In the genomic region with DNA sequence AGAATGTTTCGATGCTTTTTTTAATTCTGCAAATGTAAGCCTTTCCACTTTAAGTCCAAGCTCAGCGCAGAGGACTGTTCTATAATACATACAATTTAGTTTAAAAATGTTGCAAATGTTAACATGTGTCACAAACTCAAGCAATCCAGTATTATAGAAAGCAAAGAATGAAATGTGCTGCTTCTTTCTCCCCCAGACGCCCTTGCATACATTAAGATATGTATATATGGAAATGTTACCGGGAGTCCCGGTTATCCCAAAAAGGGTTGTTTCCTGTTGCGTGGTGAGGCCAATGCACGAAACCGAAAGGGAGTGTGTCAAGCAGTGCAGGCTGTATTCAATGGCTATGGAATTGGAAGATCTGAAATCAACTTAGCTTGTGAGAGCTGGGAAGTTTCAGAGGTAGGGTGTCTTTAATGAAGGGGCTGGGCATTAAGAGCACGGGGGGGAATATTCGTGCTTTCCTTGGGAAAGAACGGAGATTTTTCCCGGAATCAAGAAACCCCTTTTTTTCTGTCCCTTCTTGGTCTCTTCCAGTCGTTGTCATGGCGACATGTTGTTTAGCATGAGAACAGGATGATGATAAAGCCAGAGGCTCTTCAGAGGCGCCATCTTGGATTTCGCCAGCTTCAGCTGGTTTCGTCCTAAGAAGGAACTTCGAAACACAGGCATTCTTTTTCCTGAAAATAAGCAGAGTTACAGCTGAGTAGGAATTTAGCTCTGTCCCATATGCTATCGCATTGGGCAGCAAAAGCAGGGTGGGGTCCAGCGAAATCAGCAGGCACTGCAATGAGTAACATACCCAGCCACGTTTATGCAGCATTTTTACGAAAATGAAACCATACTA, we compare ENCODE assay signal across 8 cellular contexts. TPM values are rescaled to one million over a fixed set of nuclear protein-coding genes. Genes with fewer than 3 reads are reported as not detected.
A peak's percentile ranks its signal among the peaks of the same experiment; 100 is the strongest.
DNase-seq lines count a peak whose midpoint lies in the region; ATAC-seq lines count a peak whose summit lies in the region.

No MANE protein-coding gene starts in this region.

- CTCF ChIA-PET in activated CD4-positive, alpha-beta T cell treated with anti-CD3 and anti-CD28 coated beads, Interleukin-2, amount 10 ng/mL, durations not matched to agents 7 days and 5 days (lab: Charles Lee), result interaction anchor here (0.7 to 7.9 kb wide), 26 partner anchors 9 to 224 kb away, joined by 3 to 56 read pairs (median 5); partner anchors contain the start of genes NQO2, RIPK1, SERPINB6 and WRNIP1

- H3K4me2 ChIP-seq in BLaER1 treated with 17β-estradiol and CSF1 and Interleukin-3, amounts not matched to agents 10 nM and 100 nM, result peak overlapping the region; percentile 87 to 98 (median 91)

- peaks cover 8 to 26% (median 19%) of the 10 kb centered on the region in 11 experiments for H3K27me3 ChIP-seq in BLaER1 treated with 17β-estradiol and CSF1 and Interleukin-3, amounts not matched to agents 10 nM and 100 nM

- peak overlapping the region; percentile 82 to 95 (median 91) for H3K27ac ChIP-seq in BLaER1 treated with 17β-estradiol and CSF1 and Interleukin-3, amounts not matched to agents 10 nM and 100 nM

- H3K4me3 Mint-ChIP-seq in activated CD4-positive, alpha-beta T cell treated with anti-CD3 and anti-CD28 coated beads, Interleukin-2, amount 10 ng/mL, durations not matched to agents 7 days and 5 days, result peak overlapping the region; percentile 86
- H3K4me3 Mint-ChIP-seq in dendritic cell treated with granulocyte-macrophage colony-stimulating factor and Interleukin-4, amounts not matched to agents 40 ng/mL and 50 ng/mL, for 4 days, result peak overlapping the region; percentile 88

- no peaks in the 10 kb centered on the region for H3K36me3 ChIP-seq in BLaER1 treated with 17β-estradiol and CSF1 and Interleukin-3, amounts not matched to agents 10 nM and 100 nM

- peak overlapping the region; percentile 98 for H3K27ac Mint-ChIP-seq in activated CD4-positive, alpha-beta T cell treated with anti-CD3 and anti-CD28 coated beads, Interleukin-2, amount 10 ng/mL, durations not matched to agents 7 days and 5 days
- peak overlapping the region; percentile 89 for H3K27ac Mint-ChIP-seq in dendritic cell treated with granulocyte-macrophage colony-stimulating factor and Interleukin-4, amounts not matched to agents 40 ng/mL and 50 ng/mL, for 4 days

- ATAC-seq in GM19351 (IDR thresholded peaks at IDR 0.05; ENCODE audit: unreplicated experiment), result peak; percentile 67
- ATAC-seq in HG03469 (IDR thresholded peaks at IDR 0.05; ENCODE audit: unreplicated experiment), result peak; percentile 40
- peak; percentile 65 for ATAC-seq in left lobe of liver

- H3K4me3 ChIP-seq in BLaER1 treated with 17β-estradiol and CSF1 and Interleukin-3, amounts not matched to agents 10 nM and 100 nM, result peak overlapping the region; percentile 68 to 91 (median 80)

- H3K4me1 Mint-ChIP-seq in activated CD4-positive, alpha-beta T cell treated with anti-CD3 and anti-CD28 coated beads, Interleukin-2, amount 10 ng/mL, durations not matched to agents 7 days and 5 days, result peaks cover 27% of the 10 kb centered on the region
- H3K4me1 Mint-ChIP-seq in dendritic cell treated with granulocyte-macrophage colony-stimulating factor and Interleukin-4, amounts not matched to agents 40 ng/mL and 50 ng/mL, for 4 days (ENCODE audit: low read depth), result peaks cover 26% of the 10 kb centered on the region

- H3K9me3 ChIP-seq in BLaER1 treated with 17β-estradiol and CSF1 and Interleukin-3, amounts not matched to agents 10 nM and 100 nM (replicated peaks in 1 of 11), result peaks cover 0 to 3% (median 0%) of the 10 kb centered on the region in 11 experiments; a peak in 1 of 22 replicates

- intact Hi-C loops in dendritic cell treated with granulocyte-macrophage colony-stimulating factor and Interleukin-4, amounts not matched to agents 40 ng/mL and 50 ng/mL, for 4 days (cut with micrococcal nuclease), result loop anchor here (1.0 to 10.0 kb wide), 4 partner anchors 37 to 265 kb away; partner anchors contain the start of genes PSMG4 and SERPINB1

- no peaks in the 10 kb centered on the region for H3K9me3 Mint-ChIP-seq in activated CD4-positive, alpha-beta T cell treated with anti-CD3 and anti-CD28 coated beads, Interleukin-2, amount 10 ng/mL, durations not matched to agents 7 days and 5 days
- no peaks in the 10 kb centered on the region for H3K9me3 Mint-ChIP-seq in dendritic cell treated with granulocyte-macrophage colony-stimulating factor and Interleukin-4, amounts not matched to agents 40 ng/mL and 50 ng/mL, for 4 days

- H3K27me3 Mint-ChIP-seq in activated CD4-positive, alpha-beta T cell treated with anti-CD3 and anti-CD28 coated beads, Interleukin-2, amount 10 ng/mL, durations not matched to agents 7 days and 5 days, result no peaks in the 10 kb centered on the region
- H3K27me3 Mint-ChIP-seq in dendritic cell treated with granulocyte-macrophage colony-stimulating factor and Interleukin-4, amounts not matched to agents 40 ng/mL and 50 ng/mL, for 4 days, result no peaks in the 10 kb centered on the region

- peaks cover 1% of the 10 kb centered on the region for H3K36me3 Mint-ChIP-seq in activated CD4-positive, alpha-beta T cell treated with anti-CD3 and anti-CD28 coated beads, Interleukin-2, amount 10 ng/mL, durations not matched to agents 7 days and 5 days (ENCODE audit: low read depth)
- H3K36me3 Mint-ChIP-seq in dendritic cell treated with granulocyte-macrophage colony-stimulating factor and Interleukin-4, amounts not matched to agents 40 ng/mL and 50 ng/mL, for 4 days (ENCODE audit: low read depth), result peaks cover 26% of the 10 kb centered on the region

- H4K20me1 ChIP-seq in BLaER1 treated with 17β-estradiol and CSF1 and Interleukin-3, amounts not matched to agents 10 nM and 100 nM, result no peaks in the 10 kb centered on the region

- DNase-seq in NCI-H69 (lab: John Stamatoyannopoulos, UW) (peak; percentile 97), left lobe of liver (ENCODE audit: low spot score) (peak; percentile 87)
- DNase-seq in activated CD4-positive, alpha-beta T cell treated with anti-CD3 and anti-CD28 coated beads, Interleukin-2, amount 10 ng/mL, durations not matched to agents 7 days and 5 days, result peak; percentile 89
- peak; percentile 64 for DNase-seq in stimulated activated CD4-positive, alpha-beta T cell treated with anti-CD3 and anti-CD28 coated beads, Interleukin-2, amount 100 ng/mL, for 4 hours (ENCODE audit: low read depth)

- peaks cover 21 to 32% (median 27%) of the 10 kb centered on the region in 10 experiments for H3K4me1 ChIP-seq in BLaER1 treated with 17β-estradiol and CSF1 and Interleukin-3, amounts not matched to agents 10 nM and 100 nM

- POLR2A ChIA-PET in activated CD4-positive, alpha-beta T cell treated with anti-CD3 and anti-CD28 coated beads, Interleukin-2, amount 10 ng/mL, durations not matched to agents 7 days and 5 days (lab: Charles Lee), result interaction anchor here (0.7 to 1.6 kb wide), 7 partner anchors 49 to 148 kb away, joined by 3 to 7 read pairs (median 4); partner anchors contain the start of gene SERPINB1

- peak overlapping the region; percentile 77 to 91 (median 84) for H3K9ac ChIP-seq in BLaER1 treated with 17β-estradiol and CSF1 and Interleukin-3, amounts not matched to agents 10 nM and 100 nM

RNA-seq across cellular contexts. Expression of gene NQO2, which starts 10.1 kb away (rescaled TPM):
- total RNA-seq in activated CD4-positive, alpha-beta T cell treated with anti-CD3 and anti-CD28 coated beads, Interleukin-2, amount 10 ng/mL, durations not matched to agents 7 days and 5 days, result 10 to 100 TPM; 37.5 to 43.2 TPM
- total RNA-seq in left lobe of liver, result 62.7 TPM

RNA-seq across cellular contexts. Expression of gene SERPINB6, which starts 18.2 kb away (rescaled TPM):
- 10 to 100 TPM in 1 of 2 experiments, 1 to 10 TPM in 1; 9.1 to 14.3 TPM for total RNA-seq in activated CD4-positive, alpha-beta T cell treated with anti-CD3 and anti-CD28 coated beads, Interleukin-2, amount 10 ng/mL, durations not matched to agents 7 days and 5 days
- 31.8 TPM for total RNA-seq in left lobe of liver

Comparison
In these comparisons a context has a peak if more than half of its experiments do, and no peak if none do; other contexts are left out.
1. Peak in every context shown above with its lines: DNase-seq, ATAC-seq, H3K4me3 ChIP-seq and H3K27ac ChIP-seq.